In genomic region chr6:156013155-156013554, GRCh38 we compare ENCODE assay signal across 15 cellular contexts.
A peak's percentile ranks its signal among the peaks of the same experiment; 100 is the strongest.
DNase-seq lines count a peak whose midpoint lies in the region; ATAC-seq and TF ChIP-seq lines count a peak whose summit lies in the region.
"Had no signal": no experiment of that assay in that cellular context is flagged by ENCODE, and none has a peak within 500 bp of the region (broad histone marks: within the 10 kb centered on the region; RNA-seq: fewer than 3 reads in every experiment).

No MANE protein-coding gene starts in this region.

- H3K4me1 ChIP-seq in gastrocnemius medialis = no peaks in the 10 kb centered on the region
- H3K4me1 ChIP-seq: upper lobe of left lung had no signal

- CTCF ChIA-PET in activated naive CD4-positive, alpha-beta T cell treated with anti-CD3 and anti-CD28 coated beads for 36 hours (lab: Charles Lee) = interaction anchor here (0.7 to 0.8 kb wide), 2 partner anchors 56 to 334 kb away, joined by 3 to 5 read pairs; no protein-coding TSS in a partner anchor

- no peak overlapping the region for H3K4me3 ChIP-seq in gastrocnemius medialis
- H3K4me3 ChIP-seq: MG63, upper lobe of left lung had no signal

- in situ Hi-C loops in gastrocnemius medialis (cut with MboI; ENCODE audit: low sequenced_read_pairs in 4 of 4) = no loop called here

- no peaks in the 10 kb centered on the region for H3K36me3 ChIP-seq in gastrocnemius medialis
- H3K36me3 ChIP-seq: MG63, upper lobe of left lung had no signal

- peaks cover 3% of the 10 kb centered on the region for H3K36me3 Mint-ChIP-seq in activated naive CD4-positive, alpha-beta T cell treated with anti-CD3 and anti-CD28 coated beads for 36 hours (ENCODE audit: low read depth)
- peaks cover 8% of the 10 kb centered on the region for H3K36me3 Mint-ChIP-seq in activated T-helper 17 cell treated with anti-CD3 and anti-CD28 coated beads, Interleukin-2, amount 50 U/mL, for 72 hours (ENCODE audit: low read depth)
- H3K36me3 Mint-ChIP-seq: activated CD8-positive, alpha-beta memory T cell treated with anti-CD3 and anti-CD28 coated beads, Interleukin-2, amount 10 ng/mL, durations not matched to agents 7 days and 5 days had no signal

- H3K4me1 Mint-ChIP-seq in activated naive CD4-positive, alpha-beta T cell treated with anti-CD3 and anti-CD28 coated beads for 36 hours (ENCODE audit: low read depth) = peaks cover 30% of the 10 kb centered on the region
- H3K4me1 Mint-ChIP-seq in activated T-helper 17 cell treated with anti-CD3 and anti-CD28 coated beads, Interleukin-2, amount 50 U/mL, for 72 hours = peaks cover 25% of the 10 kb centered on the region
- H3K4me1 Mint-ChIP-seq: activated CD8-positive, alpha-beta memory T cell treated with anti-CD3 and anti-CD28 coated beads, Interleukin-2, amount 10 ng/mL, durations not matched to agents 7 days and 5 days had no signal

- no peak overlapping the region for H3K27ac Mint-ChIP-seq in activated naive CD4-positive, alpha-beta T cell treated with anti-CD3 and anti-CD28 coated beads for 36 hours
- H3K27ac Mint-ChIP-seq in activated T-helper 17 cell treated with anti-CD3 and anti-CD28 coated beads, Interleukin-2, amount 50 U/mL, for 72 hours = peak overlapping the region; percentile 71
- H3K27ac Mint-ChIP-seq: activated CD8-positive, alpha-beta memory T cell treated with anti-CD3 and anti-CD28 coated beads, Interleukin-2, amount 10 ng/mL, durations not matched to agents 7 days and 5 days; activated naive CD8-positive, alpha-beta T cell treated with anti-CD3 and anti-CD28 coated beads, Interleukin-2, amount 10 ng/mL, durations not matched to agents 7 days and 5 days had no signal

- H3K9me3 Mint-ChIP-seq in activated naive CD4-positive, alpha-beta T cell treated with anti-CD3 and anti-CD28 coated beads for 36 hours = peaks cover 8% of the 10 kb centered on the region
- peaks cover 16% of the 10 kb centered on the region for H3K9me3 Mint-ChIP-seq in activated T-helper 17 cell treated with anti-CD3 and anti-CD28 coated beads, Interleukin-2, amount 50 U/mL, for 72 hours

- no peak overlapping the region for H3K27ac ChIP-seq in gastrocnemius medialis
- H3K27ac ChIP-seq: upper lobe of left lung had no signal

- TF ChIP-seq POLR2A in gastrocnemius medialis (IDR thresholded peaks at IDR 0.05) = no peak

- no peak for ATAC-seq in activated T-helper 17 cell treated with anti-CD3 and anti-CD28 coated beads, Interleukin-2, amount 50 U/mL, for 72 hours (replicated peaks)
- peak; percentile 48 for ATAC-seq in sciatic nerve
- no peak for ATAC-seq in gastrocnemius medialis
- no peak for ATAC-seq in GM18517 (IDR thresholded peaks at IDR 0.05; ENCODE audit: unreplicated experiment)
- ATAC-seq: activated CD8-positive, alpha-beta memory T cell treated with anti-CD3 and anti-CD28 coated beads, Interleukin-2, amount 10 ng/mL, durations not matched to agents 7 days and 5 days had no signal

- H3K27me3 Mint-ChIP-seq in activated naive CD4-positive, alpha-beta T cell treated with anti-CD3 and anti-CD28 coated beads for 36 hours (ENCODE audit: low read depth) = no peaks in the 10 kb centered on the region
- no peaks in the 10 kb centered on the region for H3K27me3 Mint-ChIP-seq in activated T-helper 17 cell treated with anti-CD3 and anti-CD28 coated beads, Interleukin-2, amount 50 U/mL, for 72 hours
- H3K27me3 Mint-ChIP-seq: activated CD8-positive, alpha-beta memory T cell treated with anti-CD3 and anti-CD28 coated beads, Interleukin-2, amount 10 ng/mL, durations not matched to agents 7 days and 5 days; activated naive CD8-positive, alpha-beta T cell treated with anti-CD3 and anti-CD28 coated beads, Interleukin-2, amount 10 ng/mL, durations not matched to agents 7 days and 5 days had no signal

- peak; percentile 31 for DNase-seq in activated naive CD4-positive, alpha-beta T cell treated with anti-CD3 and anti-CD28 coated beads for 36 hours
- DNase-seq in activated naive CD4-positive, alpha-beta T cell treated with Interleukin-2 at 50 U/mL for 16 hours = no peak
- DNase-seq in Kasumi-1 (lab: John Stamatoyannopoulos, UW) = peak; percentile 86 to 87
- DNase-seq in sciatic nerve (ENCODE audit: low spot score) = no peak
- DNase-seq in gastrocnemius medialis = no peak
- no peak for DNase-seq in 8988T
- DNase-seq: activated CD8-positive, alpha-beta memory T cell treated with anti-CD3 and anti-CD28 coated beads, Interleukin-2, amount 10 ng/mL, durations not matched to agents 7 days and 5 days; activated naive CD8-positive, alpha-beta T cell treated with anti-CD3 and anti-CD28 coated beads, Interleukin-2, amount 10 ng/mL, durations not matched to agents 7 days and 5 days; erythroblast; MG63; NCI-H524 treated with DMSO at 0.1 percent for 48 hours; T1000; upper lobe of left lung had no signal

- TF ChIP-seq CTCF in gastrocnemius medialis (IDR thresholded peaks at IDR 0.05 in 4 of 5, conservative IDR thresholded peaks at IDR 0.05 in 1 of 5) = no peak

- H3K27me3 ChIP-seq in gastrocnemius medialis = no peaks in the 10 kb centered on the region
- H3K27me3 ChIP-seq: MG63, upper lobe of left lung had no signal

- intact Hi-C loops in activated naive CD4-positive, alpha-beta T cell treated with anti-CD3 and anti-CD28 coated beads for 36 hours (cut with micrococcal nuclease) = no loop called here
- intact Hi-C loops in sciatic nerve (cut with DNase I) = no loop called here
- intact Hi-C loops in gastrocnemius medialis (cut with DNase I; ENCODE audit: low total_unique reads) = no loop called here

- peak overlapping the region; percentile 20 for H3K4me3 Mint-ChIP-seq in activated naive CD4-positive, alpha-beta T cell treated with anti-CD3 and anti-CD28 coated beads for 36 hours
- peak overlapping the region; percentile 58 for H3K4me3 Mint-ChIP-seq in activated T-helper 17 cell treated with anti-CD3 and anti-CD28 coated beads, Interleukin-2, amount 50 U/mL, for 72 hours
- H3K4me3 Mint-ChIP-seq: activated CD8-positive, alpha-beta memory T cell treated with anti-CD3 and anti-CD28 coated beads, Interleukin-2, amount 10 ng/mL, durations not matched to agents 7 days and 5 days had no signal

- H3K9me3 ChIP-seq in gastrocnemius medialis = no peaks in the 10 kb centered on the region
- H3K9me3 ChIP-seq: MG63, upper lobe of left lung had no signal

Comparison
In these comparisons a context has a peak if more than half of its experiments do, and no peak if none do; other contexts are left out.
1. DNase-seq: peak in activated naive CD4-positive, alpha-beta T cell treated with anti-CD3 and anti-CD28 coated beads for 36 hours (single experiment) and Kasumi-1 (2 of 2); none in activated naive CD4-positive, alpha-beta T cell treated with Interleukin-2 at 50 U/mL for 16 hours (single experiment), sciatic nerve (single experiment), gastrocnemius medialis (0 of 2) and 8988T (single experiment).